Comparison of ENCODE assay signal across 23 cellular contexts in the genomic region with DNA sequence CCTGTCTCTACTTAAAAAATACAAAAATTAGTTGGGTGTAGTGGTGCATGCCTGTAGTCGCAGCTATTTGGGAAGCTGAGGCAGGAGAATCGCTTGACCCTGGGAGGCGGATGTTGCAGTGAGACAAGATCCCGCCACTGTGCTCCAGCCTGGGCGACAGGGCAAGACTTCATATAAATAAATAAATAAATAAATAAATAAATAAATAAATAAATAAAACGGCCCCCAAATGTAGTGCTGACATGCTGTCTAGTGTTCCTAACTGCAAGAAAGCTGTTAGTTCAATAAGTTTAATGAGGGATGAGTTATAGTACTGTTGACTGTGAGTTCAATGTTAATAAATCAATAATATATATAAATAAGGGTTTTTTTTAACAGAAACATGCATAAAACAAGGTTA.
"Had no signal": no experiment of that assay in that cellular context is flagged by ENCODE, and none has a peak within 500 bp of the region (broad histone marks: within the 10 kb centered on the region; RNA-seq: fewer than 3 reads in every experiment).

No MANE protein-coding gene starts in this region.

- H3K4me1 ChIP-seq: colonic mucosa, foreskin keratinocyte, left ventricle myocardium inferior, psoas muscle, right lobe of liver, testis had no signal

- H3K27ac Mint-ChIP-seq: endodermal cell; memory B cell; mesothelial cell of epicardium; stimulated activated naive B cell treated with anti-CD40 and anti-IgM and Interleukin-4, amounts not matched to agents 10 μg/mL and 1 μg/mL and 100 μg/mL, for 72 hours had no signal

- H3K27me3 Mint-ChIP-seq: memory B cell; stimulated activated naive B cell treated with anti-CD40 and anti-IgM and Interleukin-4, amounts not matched to agents 10 μg/mL and 1 μg/mL and 100 μg/mL, for 72 hours; stimulated activated naive CD8-positive, alpha-beta T cell treated with anti-CD3 and anti-CD28 coated beads, Interleukin-15, amount 100 ng/mL, for 72 hours had no signal

- H3K4me3 ChIP-seq: colonic mucosa, left ventricle myocardium inferior, lower lobe of right lung, psoas muscle, right lobe of liver, spleen, testis, tibial nerve had no signal

- DNase-seq: colonic mucosa; dermis blood vessel endothelial cell; endodermal cell; erythroblast; foreskin keratinocyte; kidney; left cardiac atrium; left ventricle myocardium inferior; lower lobe of right lung; psoas muscle; retina; right lobe of liver; spleen; stimulated activated CD4-positive, alpha-beta T cell treated with anti-CD3 and anti-CD28 coated beads, Interleukin-15, amount 100 ng/mL, for 24 hours; stimulated activated CD4-positive, alpha-beta T cell treated with anti-CD3 and anti-CD28 coated beads, Interleukin-1b, Interleukin-23, amount 100 ng/mL, for 48 hours; stimulated activated CD4-positive, alpha-beta T cell treated with anti-CD3 and anti-CD28 coated beads, Interleukin-4, amount 100 ng/mL, for 4 hours; stimulated activated naive B cell treated with anti-CD40 and anti-IgM and Interleukin-4, amounts not matched to agents 10 μg/mL and 1 μg/mL and 100 μg/mL, for 72 hours; testis had no signal

- H3K36me3 ChIP-seq: colonic mucosa, left ventricle myocardium inferior, lower lobe of right lung, neutrophil, right lobe of liver, tibial nerve had no signal

- H3K27me3 ChIP-seq: colonic mucosa, neutrophil, right lobe of liver, spleen, testis, tibial nerve had no signal

- H3K9me3 Mint-ChIP-seq: endodermal cell; memory B cell; stimulated activated naive B cell treated with anti-CD40 and anti-IgM and Interleukin-4, amounts not matched to agents 10 μg/mL and 1 μg/mL and 100 μg/mL, for 72 hours; stimulated activated naive CD8-positive, alpha-beta T cell treated with anti-CD3 and anti-CD28 coated beads, Interleukin-15, amount 100 ng/mL, for 72 hours had no signal

- H3K9me3 ChIP-seq: colonic mucosa, left ventricle myocardium inferior, lower lobe of right lung, neutrophil, psoas muscle, right lobe of liver, spleen, testis, tibial nerve had no signal

- H3K27ac ChIP-seq: colonic mucosa, foreskin keratinocyte, left ventricle myocardium inferior, lower lobe of right lung, neutrophil, psoas muscle, right lobe of liver, testis, tibial nerve had no signal

- H3K4me1 Mint-ChIP-seq: endodermal cell, mesothelial cell of epicardium had no signal

- H3K4me3 Mint-ChIP-seq: endodermal cell; memory B cell; mesothelial cell of epicardium; stimulated activated naive B cell treated with anti-CD40 and anti-IgM and Interleukin-4, amounts not matched to agents 10 μg/mL and 1 μg/mL and 100 μg/mL, for 72 hours had no signal

- H3K36me3 Mint-ChIP-seq: memory B cell; mesothelial cell of epicardium; stimulated activated naive B cell treated with anti-CD40 and anti-IgM and Interleukin-4, amounts not matched to agents 10 μg/mL and 1 μg/mL and 100 μg/mL, for 72 hours had no signal

- ATAC-seq: foreskin keratinocyte; left cardiac atrium; lower lobe of right lung; psoas muscle; right lobe of liver; stimulated activated naive B cell treated with anti-CD40 and anti-IgM and Interleukin-4, amounts not matched to agents 10 μg/mL and 1 μg/mL and 100 μg/mL, for 72 hours had no signal
